ENCODE assay signal across 8 cellular contexts in genomic region chr18:24015897-24016631, GRCh38. TPM values are rescaled to one million over a fixed set of nuclear protein-coding genes. Genes with fewer than 3 reads are reported as not detected.
DNase-seq lines count a peak whose midpoint lies in the region; TF ChIP-seq lines count a peak whose summit lies in the region.

No MANE protein-coding gene starts in this region.

- CTCF ChIA-PET in mammary epithelial cell (lab: Charles Lee; ENCODE audit: low non-redundant PET) = no interaction called here

- H3K27me3 ChIP-seq in mammary epithelial cell (ENCODE audit: insufficient read depth, low read length) (no peaks in the 10 kb centered on the region), muscle layer of duodenum (ENCODE audit: low read depth, low read length) (no peaks in the 10 kb centered on the region)

- H3K9ac ChIP-seq in mammary epithelial cell (ENCODE audit: insufficient read depth, low read length) = peak overlapping the region; percentile 84

- H3K79me2 ChIP-seq in mammary epithelial cell (ENCODE audit: insufficient read depth, low read length) = peaks cover 62% of the 10 kb centered on the region

- dilution Hi-C loops in mammary epithelial cell (cut with HindIII; ENCODE audit: low sequenced_read_pairs) = no loop called here

- H3K36me3 ChIP-seq in mammary epithelial cell (ENCODE audit: insufficient read depth, low read length) (peaks cover 2% of the 10 kb centered on the region), muscle layer of duodenum (ENCODE audit: control insufficient read depth in 1 of 2, insufficient read depth in 2 of 2, low read length in 2 of 2) (peaks cover 0 to 6% of the 10 kb centered on the region in 2 donors)

- H3K4me2 ChIP-seq in mammary epithelial cell (ENCODE audit: insufficient read depth, low read depth, low read length) = peak overlapping the region; percentile 96

- no peaks in the 10 kb centered on the region for H4K20me1 ChIP-seq in mammary epithelial cell (ENCODE audit: insufficient read depth, low read length)

- H3K4me3 ChIP-seq in AG09309 (ENCODE audit: control insufficient read depth, low read depth, low read length) (peak overlapping the region; percentile 83), HFF-Myc (replicated peaks; ENCODE audit: low read depth, low read length) (peak overlapping the region; percentile 76), mammary epithelial cell (replicated peaks in 1 of 3; ENCODE audit: insufficient read depth in 1 of 3, low read depth in 2 of 3, low read length in 3 of 3) (peak overlapping the region; percentile 75 to 94 (median 84)), muscle layer of duodenum (ENCODE audit: low read depth in 1 of 2, low read length in 2 of 2) (peak overlapping the region; percentile 69 to 88)

- H3K27ac ChIP-seq in mammary epithelial cell (ENCODE audit: insufficient read depth, low read depth, low read length) = peak overlapping the region; percentile 69
- H3K27ac ChIP-seq in muscle layer of duodenum (ENCODE audit: low read length) = no peak overlapping the region

- no TSS peak for BruUV-seq in mammary epithelial cell (replicated peaks; lab: Mats Ljungman, UMichigan)

- peak overlapping the region; percentile 65 for H2AFZ ChIP-seq in mammary epithelial cell (ENCODE audit: low read depth, low read length)

- H3K4me1 ChIP-seq in mammary epithelial cell (ENCODE audit: insufficient read depth, low read length) = peaks cover 23% of the 10 kb centered on the region
- H3K4me1 ChIP-seq in muscle layer of duodenum (ENCODE audit: control insufficient read depth in 1 of 2, insufficient read depth in 2 of 2, low read length in 2 of 2) = peaks cover 0 to 12% of the 10 kb centered on the region in 2 donors

- no peak for TF ChIP-seq CTCF in AG09309 (IDR thresholded peaks at IDR 0.05; ENCODE audit: control insufficient read depth, insufficient read depth, low read depth, low read length, missing control alignments)
- no peak for TF ChIP-seq CTCF in HFF-Myc (IDR thresholded peaks at IDR 0.05; ENCODE audit: low read depth, low read length, missing control alignments)
- no peak for TF ChIP-seq CTCF in mammary epithelial cell (conservative IDR thresholded peaks at IDR 0.05 in 1 of 2, IDR thresholded peaks at IDR 0.05 in 1 of 2; ENCODE audit: extremely low read depth in 1 of 2, insufficient read depth in 1 of 2, low read depth in 1 of 2, low read length in 2 of 2)

- H3K9me3 ChIP-seq in mammary epithelial cell (replicated peaks; ENCODE audit: insufficient read depth, low read length) (no peaks in the 10 kb centered on the region), muscle layer of duodenum (ENCODE audit: control insufficient read depth in 1 of 2, low read length in 2 of 2) (no peaks in the 10 kb centered on the region)

- WGBS in mammary epithelial cell (ENCODE audit: low coverage, missing lambda C conversion rate) = 4% methylated on average over 12 of the region's 12 CpGs

- intact Hi-C loops in mammary epithelial cell (cut with micrococcal nuclease) = loop anchor here (2.0 to 5.0 kb wide), 4 partner anchors 41 to 101 kb away; no protein-coding TSS in a partner anchor

- DNase-seq in AG09309 (ENCODE audit: low read depth) (no peak), HFF-Myc (ENCODE audit: extremely low read depth, low read depth) (no peak), mammary epithelial cell (no peak), KG1 (lab: John Stamatoyannopoulos, UW) (no peak), NCI-H2196 treated with DMSO at 0.1 percent for 48 hours (lab: John Stamatoyannopoulos, UW; ENCODE audit: unreplicated experiment) (no peak), mucosa of gallbladder (ENCODE audit: low spot score) (no peak)
- DNase-seq in activated effector memory CD4-positive, alpha-beta T cell treated with anti-CD3 and anti-CD28 coated beads, Interleukin-2, amount 50 U/mL, for 16 hours = no peak

- in situ Hi-C loops in mammary epithelial cell (cut with MboI; ENCODE audit: low sequenced_read_pairs in 2 of 2) = no loop called here

RNA-seq across cellular contexts. Expression of gene TTC39C, which starts 1.5 kb away (rescaled TPM):
- 10 to 100 TPM; 12.0 to 31.0 TPM for total RNA-seq in mammary epithelial cell
- polyA plus RNA-seq in mammary epithelial cell = 16.4 TPM
- 44.2 TPM for polyA minus RNA-seq in mammary epithelial cell
- total RNA-seq in mucosa of gallbladder = 55.4 TPM
